In the genomic region with DNA sequence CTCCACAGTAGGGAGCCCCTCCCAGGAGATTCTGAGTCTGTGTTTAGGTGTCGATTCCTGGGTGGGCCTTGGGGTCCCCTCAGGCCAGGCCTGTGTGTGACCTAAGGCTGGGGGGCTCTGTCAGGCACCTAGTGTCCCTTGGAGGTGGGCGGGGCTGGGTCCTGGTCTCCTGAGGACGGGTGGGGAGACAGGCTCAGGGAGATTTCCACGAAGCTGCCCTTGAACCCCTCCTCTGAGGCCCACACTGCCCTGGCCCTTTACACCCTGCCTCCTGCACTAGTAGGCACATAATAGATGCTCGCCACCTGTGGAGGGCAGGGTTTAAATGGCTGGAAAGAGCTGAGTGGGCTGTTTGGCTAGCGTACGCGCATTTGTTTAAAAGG, we compare ENCODE assay signal across 24 cellular contexts. TPM values are rescaled to one million over a fixed set of nuclear protein-coding genes. Genes with fewer than 3 reads are reported as not detected.
A peak's percentile ranks its signal among the peaks of the same experiment; 100 is the strongest.
DNase-seq lines count a peak whose midpoint lies in the region; FAIRE-seq and TF ChIP-seq lines count a peak whose summit lies in the region.
"Had no signal": no experiment of that assay in that cellular context is flagged by ENCODE, and none has a peak within 500 bp of the region (broad histone marks: within the 10 kb centered on the region; RNA-seq: fewer than 3 reads in every experiment).

No MANE protein-coding gene starts in this region.

- H4K20me1 ChIP-seq in osteoblast (ENCODE audit: insufficient read depth, low read length), result peaks cover 74% of the 10 kb centered on the region

- TF ChIP-seq CTCF in A673 (conservative IDR thresholded peaks at IDR 0.05; ENCODE audit: low read depth, low read length) (no peak), chondrocyte (IDR thresholded peaks at IDR 0.05) (no peak), osteoblast (IDR thresholded peaks at IDR 0.05; ENCODE audit: extremely low read depth, low read depth, low read length) (no peak)

- no peaks in the 10 kb centered on the region for H3K36me3 Mint-ChIP-seq in chondrocyte (ENCODE audit: low read depth)
- H3K36me3 Mint-ChIP-seq: CD4-positive, CD25-positive, alpha-beta regulatory T cell had no signal

- H3K4me3 Mint-ChIP-seq in chondrocyte (ENCODE audit: unreplicated experiment), result no peak overlapping the region
- H3K4me3 Mint-ChIP-seq: CD4-positive, CD25-positive, alpha-beta regulatory T cell; GM23338 had no signal

- H2AFZ ChIP-seq in osteoblast (ENCODE audit: low read length), result no peak overlapping the region
- H2AFZ ChIP-seq: GM23338 had no signal

- no peak overlapping the region for H3K4me2 ChIP-seq in osteoblast (ENCODE audit: insufficient read depth, low read length)
- H3K4me2 ChIP-seq: A549, GM23338 had no signal

- FAIRE-seq in frontal cortex (lab: Jason Lieb, UNC), result no peak
- FAIRE-seq: A549 had no signal

- no peaks in the 10 kb centered on the region for H3K9me3 ChIP-seq in A673 (ENCODE audit: low read depth, low read length, poor library complexity, severe bottlenecking)
- H3K9me3 ChIP-seq in osteoblast (ENCODE audit: low read depth, low read length), result no peaks in the 10 kb centered on the region
- H3K9me3 ChIP-seq: A549, BE2C, Peyer's patch, SJSA1 had no signal

- H3K9me3 Mint-ChIP-seq in chondrocyte (ENCODE audit: low read depth), result no peaks in the 10 kb centered on the region

- DNase-seq in NCI-H748 (lab: John Stamatoyannopoulos, UW; ENCODE audit: unreplicated experiment) (peak; percentile 73), NCI-H748 treated with DMSO at 0.1 percent for 48 hours (lab: John Stamatoyannopoulos, UW) (no peak), A673 (ENCODE audit: low spot score) (no peak), chondrocyte (ENCODE audit: low spot score) (peak; percentile 80), osteoblast (ENCODE audit: insufficient read length, low spot score, missing footprints) (peak; percentile 17), frontal cortex (ENCODE audit: low spot score in 2 of 2) (no peak)
- no peak for DNase-seq in activated naive CD4-positive, alpha-beta T cell (lab: John Stamatoyannopoulos, UW)
- DNase-seq: BE2C; CD4-positive, CD25-positive, alpha-beta regulatory T cell; EL; GF-D8; KG1; NCI-H1092 treated with DMSO at 0.1 percent for 48 hours; NCI-H2029 treated with DMSO at 0.1 percent for 48 hours; NCI-H2171 treated with DMSO at 0.1 percent for 48 hours; NCI-H446 treated with DMSO at 0.1 percent for 48 hours; NCI-H82; Peyer's patch had no signal

- H3K27me3 ChIP-seq in A673 (replicated peaks; ENCODE audit: insufficient read depth, low read depth, low read length, poor library complexity) (no peaks in the 10 kb centered on the region), osteoblast (ENCODE audit: insufficient read depth, low read length) (no peaks in the 10 kb centered on the region)
- H3K27me3 ChIP-seq: BE2C, Peyer's patch, SJSA1 had no signal

- no peaks in the 10 kb centered on the region for H3K4me1 Mint-ChIP-seq in chondrocyte (ENCODE audit: low read depth)
- H3K4me1 Mint-ChIP-seq: CD4-positive, CD25-positive, alpha-beta regulatory T cell; GM23338 had no signal

- H3K27ac Mint-ChIP-seq in chondrocyte (ENCODE audit: unreplicated experiment), result no peak overlapping the region
- H3K27ac Mint-ChIP-seq: CD4-positive, CD25-positive, alpha-beta regulatory T cell; GM23338 had no signal

- H3K27ac ChIP-seq in A673 (ENCODE audit: low read depth, low read length, poor library complexity, severe bottlenecking) (peak overlapping the region; percentile 19), osteoblast (ENCODE audit: low read depth, low read length) (no peak overlapping the region)
- H3K27ac ChIP-seq: A549, HL-60, Peyer's patch, SJSA1 had no signal

- no peaks in the 10 kb centered on the region for H3K36me3 ChIP-seq in A673 (ENCODE audit: insufficient read depth, low read length, poor library complexity, severe bottlenecking)
- peaks cover 40% of the 10 kb centered on the region for H3K36me3 ChIP-seq in osteoblast (ENCODE audit: insufficient read depth, low read length)
- H3K36me3 ChIP-seq: Peyer's patch had no signal

- H3K79me2 ChIP-seq in osteoblast (ENCODE audit: insufficient read depth, low read length), result peaks cover 99% of the 10 kb centered on the region

- no TSS peak for BruUV-seq in A673 (replicated peaks; lab: Mats Ljungman, UMichigan)

- H3K4me3 ChIP-seq in A673 (ENCODE audit: low read depth, low read length, poor library complexity, severe bottlenecking) (no peak overlapping the region), osteoblast (ENCODE audit: insufficient read depth, low read length) (no peak overlapping the region)
- H3K4me3 ChIP-seq: A549, GM23338, Peyer's patch, SJSA1 had no signal

- H3K4me1 ChIP-seq in A673 (ENCODE audit: insufficient read depth, low read length, poor library complexity, severe bottlenecking) (peaks cover 33% of the 10 kb centered on the region), osteoblast (ENCODE audit: insufficient read depth, low read length) (peaks cover 7% of the 10 kb centered on the region)
- H3K4me1 ChIP-seq: A549, BE2C, Peyer's patch, SJSA1 had no signal

- intact Hi-C loops in A673 (cut with micrococcal nuclease; ENCODE audit: unreplicated experiment), result no loop called here

- POLR2A ChIA-PET in A673 (lab: Charles Lee; ENCODE audit: low non-redundant PET), result no interaction called here

- peaks cover 16% of the 10 kb centered on the region for H3K27me3 Mint-ChIP-seq in chondrocyte (ENCODE audit: low read depth)

- CTCF ChIA-PET in A673 (lab: Charles Lee), result no interaction called here

RNA-seq across cellular contexts. Expression of gene MEG3, which starts 32.9 kb away (rescaled TPM):
- total RNA-seq in A673 (2021) (51.0 and 58.7 TPM in 2 replicates), chondrocyte (not detected in 3 replicates), osteoblast (200 and 269 TPM in 2 replicates), frontal cortex (95.4 TPM)
- total RNA-seq: GM23338, HT1080, OCI-LY7 had no signal

RNA-seq across cellular contexts. Expression of gene RTL1, which starts 44.7 kb away (rescaled TPM):
- total RNA-seq in A673 (2021), result 0.09 and 0.15 TPM in 2 replicates
- 0.02 TPM in 1 of 3 replicates, not detected in the others for total RNA-seq in chondrocyte
- not detected in 2 replicates for total RNA-seq in osteoblast
- not detected for total RNA-seq in frontal cortex
- total RNA-seq: CD4-positive, CD25-positive, alpha-beta regulatory T cell; GM23338; OCI-LY7; Peyer's patch; SJSA1 had no signal

Comparison
In these comparisons a context has a peak if more than half of its experiments do, and no peak if none do; other contexts are left out.
1. DNase-seq: peak in NCI-H748 (single experiment), chondrocyte (single experiment) and osteoblast (single experiment); none in NCI-H748 treated with DMSO at 0.1 percent for 48 hours (single experiment), A673 (single experiment), activated naive CD4-positive, alpha-beta T cell (0 of 4) and frontal cortex (0 of 2).
2. RNA of gene MEG3, which starts 32.9 kb away (total RNA-seq): 200 to 269 TPM in osteoblast, 95.4 TPM in frontal cortex (single experiment) and 51.0 to 58.7 TPM in A673; not detected in chondrocyte; every median in the first group is over 10 times any median in the second.